Comparison of ENCODE assay signal across 23 cellular contexts in the genomic region with DNA sequence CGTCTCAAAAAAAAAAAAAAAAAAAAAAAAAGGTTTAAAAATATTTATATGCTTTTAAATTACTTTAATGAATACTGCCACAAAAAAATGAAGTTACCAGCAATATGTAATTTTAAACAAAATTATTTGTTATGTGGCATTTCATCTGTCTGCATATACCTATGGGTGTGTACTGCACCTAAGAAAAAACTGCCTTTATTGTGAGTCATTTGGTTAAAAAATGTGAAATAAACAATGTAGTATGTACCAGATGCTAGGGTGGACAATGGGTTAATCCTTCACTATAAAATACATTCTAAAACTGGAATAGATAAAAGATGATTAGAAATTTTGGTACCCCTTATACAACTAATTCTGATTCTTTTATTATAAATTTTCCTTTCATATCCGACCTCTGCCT.
"Had no signal": no experiment of that assay in that cellular context is flagged by ENCODE, and none has a peak within 500 bp of the region (broad histone marks: within the 10 kb centered on the region; RNA-seq: fewer than 3 reads in every experiment).

No MANE protein-coding gene starts in this region.

- H3K36me3 ChIP-seq: thoracic aorta had no signal

- H3K4me3 ChIP-seq: dorsolateral prefrontal cortex, sigmoid colon, thoracic aorta, upper lobe of left lung had no signal

- ATAC-seq: activated naive CD8-positive, alpha-beta T cell treated with anti-CD3 and anti-CD28 coated beads, Interleukin-2, amount 50 U/mL, for 24 hours; left cardiac atrium; stimulated activated naive B cell treated with anti-CD40 and anti-IgM and Interleukin-4, amounts not matched to agents 10 μg/mL and 1 μg/mL and 100 μg/mL, for 72 hours had no signal

- H3K27ac Mint-ChIP-seq: activated naive CD8-positive, alpha-beta T cell treated with anti-CD3 and anti-CD28 coated beads, Interleukin-2, amount 50 U/mL, for 24 hours; brain; endodermal cell; nephron had no signal

- DNase-seq: activated CD4-positive, alpha-beta T cell treated with anti-CD3 and anti-CD28 coated beads for 1 hour; activated CD4-positive, alpha-beta T cell treated with anti-CD3 and anti-CD28 coated beads, Interleukin-2, amount 50 U/mL, for 4 hours; activated gamma-delta T cell; activated naive CD8-positive, alpha-beta T cell treated with anti-CD3 and anti-CD28 coated beads, Interleukin-2, amount 50 U/mL, for 24 hours; anterior cingulate cortex; caudate nucleus; dorsolateral prefrontal cortex; endodermal cell; foreskin fibroblast; glutamatergic neuron; hippocampal formation; left cardiac atrium; sigmoid colon; stimulated activated CD4-positive, alpha-beta T cell treated with anti-CD3 and anti-CD28 coated beads, Interleukin-4, amount 100 ng/mL, for 24 hours; stimulated activated naive B cell treated with anti-CD40 and anti-IgM and Interleukin-4, amounts not matched to agents 10 μg/mL and 1 μg/mL and 100 μg/mL, for 72 hours; SW 1271; upper lobe of left lung; WERI-Rb-1 had no signal

- H3K9me3 Mint-ChIP-seq: activated naive CD8-positive, alpha-beta T cell treated with anti-CD3 and anti-CD28 coated beads, Interleukin-2, amount 50 U/mL, for 24 hours; brain; endodermal cell; nephron; stimulated activated naive B cell treated with anti-CD40 and anti-IgM and Interleukin-4, amounts not matched to agents 10 μg/mL and 1 μg/mL and 100 μg/mL, for 72 hours had no signal

- H3K27ac ChIP-seq: dorsolateral prefrontal cortex, epithelial cell of prostate, sigmoid colon, thoracic aorta, upper lobe of left lung, WERI-Rb-1 had no signal

- H3K4me3 Mint-ChIP-seq: activated naive CD8-positive, alpha-beta T cell treated with anti-CD3 and anti-CD28 coated beads, Interleukin-2, amount 50 U/mL, for 24 hours; brain; endodermal cell; nephron; stimulated activated naive B cell treated with anti-CD40 and anti-IgM and Interleukin-4, amounts not matched to agents 10 μg/mL and 1 μg/mL and 100 μg/mL, for 72 hours had no signal

- H3K9me3 ChIP-seq: sigmoid colon, thoracic aorta, upper lobe of left lung had no signal

- FAIRE-seq: islet of Langerhans had no signal

- H3K27me3 Mint-ChIP-seq: activated naive CD8-positive, alpha-beta T cell treated with anti-CD3 and anti-CD28 coated beads, Interleukin-2, amount 50 U/mL, for 24 hours; brain; stimulated activated naive B cell treated with anti-CD40 and anti-IgM and Interleukin-4, amounts not matched to agents 10 μg/mL and 1 μg/mL and 100 μg/mL, for 72 hours had no signal

- H3K27me3 ChIP-seq: dorsolateral prefrontal cortex, sigmoid colon, upper lobe of left lung had no signal
